12 cellular contexts compared by ENCODE assay signal in genomic region chr21:46052703-46053651, GRCh38. TPM values are rescaled to one million over a fixed set of nuclear protein-coding genes. Genes with fewer than 3 reads are reported as not detected.
DNase-seq lines count a peak whose midpoint lies in the region; ATAC-seq and TF ChIP-seq lines count a peak whose summit lies in the region.
"Had no signal": no experiment of that assay in that cellular context is flagged by ENCODE, and none has a peak within 500 bp of the region (broad histone marks: within the 10 kb centered on the region; RNA-seq: fewer than 3 reads in every experiment).

No MANE protein-coding gene starts in this region.

- H3K9me3 ChIP-seq in uterus: no peaks in the 10 kb centered on the region
- H3K9me3 ChIP-seq: breast epithelium had no signal

- H3K27ac ChIP-seq in uterus: peak overlapping the region; percentile 98 to 99

- intact Hi-C loops in uterus (cut with DNase I; ENCODE audit: low total_unique reads): loop anchor here (5.0 kb wide), 1 partner anchor 71 kb away; the partner anchor contains the start of gene COL6A1

- peaks cover 17 to 40% of the 10 kb centered on the region in 2 donors for H3K4me1 ChIP-seq in uterus

- H3K27ac Mint-ChIP-seq in activated naive CD4-positive, alpha-beta T cell treated with anti-CD3 and anti-CD28 coated beads, Interleukin-2, amount 50 U/mL, for 24 hours: peak overlapping the region; percentile 79
- H3K27ac Mint-ChIP-seq in activated naive CD4-positive, alpha-beta T cell treated with anti-CD3 and anti-CD28 coated beads, Interleukin-2, amount 10 ng/mL, durations not matched to agents 7 days and 5 days: no peak overlapping the region
- no peak overlapping the region for H3K27ac Mint-ChIP-seq in osteocyte (ENCODE audit: unreplicated experiment)
- H3K27ac Mint-ChIP-seq: CD4-positive, alpha-beta T cell had no signal

- peak overlapping the region; percentile 52 for H3K4me3 Mint-ChIP-seq in activated naive CD4-positive, alpha-beta T cell treated with anti-CD3 and anti-CD28 coated beads, Interleukin-2, amount 50 U/mL, for 24 hours
- H3K4me3 Mint-ChIP-seq in activated naive CD4-positive, alpha-beta T cell treated with anti-CD3 and anti-CD28 coated beads, Interleukin-2, amount 10 ng/mL, durations not matched to agents 7 days and 5 days: no peak overlapping the region
- no peak overlapping the region for H3K4me3 Mint-ChIP-seq in osteocyte (ENCODE audit: unreplicated experiment)
- H3K4me3 Mint-ChIP-seq: CD4-positive, alpha-beta T cell had no signal

- H3K36me3 Mint-ChIP-seq in activated naive CD4-positive, alpha-beta T cell treated with anti-CD3 and anti-CD28 coated beads, Interleukin-2, amount 50 U/mL, for 24 hours: no peaks in the 10 kb centered on the region
- no peaks in the 10 kb centered on the region for H3K36me3 Mint-ChIP-seq in activated naive CD4-positive, alpha-beta T cell treated with anti-CD3 and anti-CD28 coated beads, Interleukin-2, amount 10 ng/mL, durations not matched to agents 7 days and 5 days
- H3K36me3 Mint-ChIP-seq in osteocyte (ENCODE audit: unreplicated experiment): no peaks in the 10 kb centered on the region

- H3K4me1 Mint-ChIP-seq in activated naive CD4-positive, alpha-beta T cell treated with anti-CD3 and anti-CD28 coated beads, Interleukin-2, amount 50 U/mL, for 24 hours: peaks cover 16% of the 10 kb centered on the region
- H3K4me1 Mint-ChIP-seq in activated naive CD4-positive, alpha-beta T cell treated with anti-CD3 and anti-CD28 coated beads, Interleukin-2, amount 10 ng/mL, durations not matched to agents 7 days and 5 days: peaks cover 4% of the 10 kb centered on the region
- peaks cover 36% of the 10 kb centered on the region for H3K4me1 Mint-ChIP-seq in osteocyte (ENCODE audit: unreplicated experiment)

- ATAC-seq in HG03439 (IDR thresholded peaks at IDR 0.05; ENCODE audit: unreplicated experiment) (no peak), GM19452 (IDR thresholded peaks at IDR 0.05; ENCODE audit: unreplicated experiment) (no peak)
- ATAC-seq: HepG2 had no signal

- DNase-seq in activated naive CD4-positive, alpha-beta T cell treated with anti-CD3 and anti-CD28 coated beads, Interleukin-2, amount 10 ng/mL, durations not matched to agents 7 days and 5 days: no peak
- DNase-seq in astrocyte of the hippocampus (ENCODE audit: low read depth, low spot score): peak; percentile 86
- peak; percentile 72 for DNase-seq in osteocyte (ENCODE audit: extremely low spot score, unreplicated experiment)
- DNase-seq in uterus: peak in 1 of 2 donors; percentile 46
- DNase-seq in hippocampal formation (lab: John Stamatoyannopoulos, UW): no peak
- DNase-seq: CD4-positive, alpha-beta T cell; SHP77 treated with DMSO at 0.1 percent for 48 hours had no signal

- H3K36me3 ChIP-seq in uterus: no peaks in the 10 kb centered on the region
- H3K36me3 ChIP-seq: breast epithelium had no signal

- H3K4me3 ChIP-seq in uterus: no peak overlapping the region
- H3K4me3 ChIP-seq: breast epithelium had no signal

- TF ChIP-seq CTCF in osteocyte (IDR thresholded peaks at IDR 0.05): no peak
- TF ChIP-seq CTCF in uterus (IDR thresholded peaks at IDR 0.05): no peak

- peaks cover 4% of the 10 kb centered on the region for H3K27me3 Mint-ChIP-seq in activated naive CD4-positive, alpha-beta T cell treated with anti-CD3 and anti-CD28 coated beads, Interleukin-2, amount 50 U/mL, for 24 hours
- peaks cover 17% of the 10 kb centered on the region for H3K27me3 Mint-ChIP-seq in activated naive CD4-positive, alpha-beta T cell treated with anti-CD3 and anti-CD28 coated beads, Interleukin-2, amount 10 ng/mL, durations not matched to agents 7 days and 5 days
- H3K27me3 Mint-ChIP-seq in osteocyte (ENCODE audit: unreplicated experiment): no peaks in the 10 kb centered on the region

- CTCF ChIA-PET in activated naive CD4-positive, alpha-beta T cell treated with anti-CD3 and anti-CD28 coated beads, Interleukin-2, amount 10 ng/mL, durations not matched to agents 7 days and 5 days (lab: Charles Lee): no interaction called here

- H3K27me3 ChIP-seq in uterus: no peaks in the 10 kb centered on the region

- peak in 1 of 2 donors; percentile 16 for TF ChIP-seq POLR2A in uterus (IDR thresholded peaks at IDR 0.05)

- H3K9me3 Mint-ChIP-seq in activated naive CD4-positive, alpha-beta T cell treated with anti-CD3 and anti-CD28 coated beads, Interleukin-2, amount 50 U/mL, for 24 hours: no peaks in the 10 kb centered on the region
- no peaks in the 10 kb centered on the region for H3K9me3 Mint-ChIP-seq in activated naive CD4-positive, alpha-beta T cell treated with anti-CD3 and anti-CD28 coated beads, Interleukin-2, amount 10 ng/mL, durations not matched to agents 7 days and 5 days
- no peaks in the 10 kb centered on the region for H3K9me3 Mint-ChIP-seq in osteocyte (ENCODE audit: unreplicated experiment)
- H3K9me3 Mint-ChIP-seq: CD4-positive, alpha-beta T cell had no signal

RNA-seq across cellular contexts. Expression of gene COL6A2, which starts 44.9 kb away (rescaled TPM):
- 1,821 and 1,951 TPM in 2 replicates for total RNA-seq in osteocyte
- 1,000 to 10,000 TPM in 2 of 4 donors, 100 to 1,000 TPM in 2; 321 to 1,200 (median 948) TPM for total RNA-seq in uterus

Comparison
In these comparisons a context has a peak if more than half of its experiments do, and no peak if none do; other contexts are left out.
1. DNase-seq: peak in astrocyte of the hippocampus (single experiment) and osteocyte (single experiment); none in activated naive CD4-positive, alpha-beta T cell treated with anti-CD3 and anti-CD28 coated beads, Interleukin-2, amount 10 ng/mL, durations not matched to agents 7 days and 5 days (single experiment) and hippocampal formation (0 of 2).